8 cellular contexts compared by ENCODE assay signal in genomic region chr22:37021710-37022482, GRCh38. TPM values are rescaled to one million over a fixed set of nuclear protein-coding genes. Genes with fewer than 3 reads are reported as not detected.
DNase-seq lines count a peak whose midpoint lies in the region; ATAC-seq and TF ChIP-seq lines count a peak whose summit lies in the region.

No MANE protein-coding gene starts in this region.

- TF ChIP-seq CTCF in GM12873 (IDR thresholded peaks at IDR 0.05; ENCODE audit: insufficient read depth, low read depth, low read length, missing control alignments) (peak; percentile 97), Peyer's patch (IDR thresholded peaks at IDR 0.05) (peak; percentile 50 to 75 (median 69)), heart right ventricle (IDR thresholded peaks at IDR 0.05) (peak; percentile 52 to 85 (median 66)), spleen (IDR thresholded peaks at IDR 0.05 in 8 of 11, conservative IDR thresholded peaks at IDR 0.05 in 3 of 11) (peak in 10 of 11 experiments; percentile 37 to 86 (median 74))

- H3K36me3 ChIP-seq in Peyer's patch, result peaks cover 0 to 15% (median 0%) of the 10 kb centered on the region in 3 donors
- H3K36me3 ChIP-seq in heart right ventricle, result peaks cover 0 to 28% (median 8%) of the 10 kb centered on the region in 9 donors
- H3K36me3 ChIP-seq in spleen, result peaks cover 0 to 32% (median 6%) of the 10 kb centered on the region in 6 donors

- intact Hi-C loops in heart right ventricle (cut with DNase I) (no loop called here), spleen (cut with DNase I; ENCODE audit: low total_unique reads) (no loop called here)

- H3K27me3 ChIP-seq in Peyer's patch (no peaks in the 10 kb centered on the region), heart right ventricle (no peaks in the 10 kb centered on the region), spleen (replicated peaks in 1 of 7) (peaks cover 0 to 6% (median 0%) of the 10 kb centered on the region in 7 donors)

- H3K4me1 ChIP-seq in Peyer's patch, result peaks cover 0 to 60% (median 12%) of the 10 kb centered on the region in 4 donors
- H3K4me1 ChIP-seq in heart right ventricle, result peaks cover 20 to 74% (median 57%) of the 10 kb centered on the region in 9 donors
- H3K4me1 ChIP-seq in spleen, result peaks cover 5 to 64% (median 43%) of the 10 kb centered on the region in 6 donors

- H3K27ac ChIP-seq in Peyer's patch, result peak overlapping the region in 3 of 4 donors; percentile 94 to 99 (median 95)
- peak overlapping the region in 6 of 10 donors; percentile 5 to 64 (median 15) for H3K27ac ChIP-seq in heart right ventricle
- no peak overlapping the region for H3K27ac ChIP-seq in spleen

- TF ChIP-seq POLR2A in Peyer's patch (IDR thresholded peaks at IDR 0.05) (no peak), spleen (IDR thresholded peaks at IDR 0.05) (no peak)

- DNase-seq in Peyer's patch (peak; percentile 56 to 84 (median 77)), heart right ventricle (no peak), spleen (peak; percentile 89), ureter (ENCODE audit: low spot score) (no peak), GF-D8 (lab: John Stamatoyannopoulos, UW) (no peak)
- DNase-seq in activated gamma-delta T cell treated with anti-CD3 and anti-CD28 coated beads, Interleukin-2, amount 50 U/mL, for 16 hours (ENCODE audit: low read depth), result peak; percentile 19

- 70 to 75% methylated on average over 13 of the region's 13 CpGs for WGBS in heart right ventricle, 2 donors
- 63 to 72% (median 70%) methylated on average over 13 of the region's 13 CpGs for WGBS in spleen, 5 donors

- ATAC-seq in heart right ventricle, result no peak
- ATAC-seq in HG03469 (IDR thresholded peaks at IDR 0.05; ENCODE audit: unreplicated experiment), result no peak

- H3K9me3 ChIP-seq in Peyer's patch (no peaks in the 10 kb centered on the region), heart right ventricle (no peaks in the 10 kb centered on the region), spleen (no peaks in the 10 kb centered on the region)

- H3K4me3 ChIP-seq in Peyer's patch (peak overlapping the region in 1 of 4 donors; percentile 12), heart right ventricle (no peak overlapping the region), spleen (no peak overlapping the region)

RNA-seq across cellular contexts. Expression of gene MPST, which starts 2.4 kb away (rescaled TPM):
- total RNA-seq in Peyer's patch, result 100 to 1,000 TPM; 128 to 498 (median 394) TPM
- 10 to 100 TPM; 27.1 to 81.2 (median 42.0) TPM for total RNA-seq in heart right ventricle
- polyA plus RNA-seq in heart right ventricle, result 100 to 1,000 TPM; 160 to 192 TPM
- total RNA-seq in spleen, result 10 to 100 TPM; 13.9 to 44.8 (median 20.6) TPM
- polyA plus RNA-seq in spleen, result 10 to 100 TPM; 24.5 to 40.3 (median 37.5) TPM
- total RNA-seq in ureter, result 42.7 TPM

RNA-seq across cellular contexts. Expression of gene TST, which starts 2.6 kb away (rescaled TPM):
- 100 to 1,000 TPM in 3 of 4 donors, 10 to 100 TPM in 1; 93.3 to 485 (median 249) TPM for total RNA-seq in Peyer's patch
- total RNA-seq in heart right ventricle, result 10 to 100 TPM; 34.1 to 87.4 (median 44.5) TPM
- 10 to 100 TPM; 72.5 to 74.8 TPM for polyA plus RNA-seq in heart right ventricle
- total RNA-seq in spleen, result 10 to 100 TPM; 10.3 to 27.1 (median 12.3) TPM
- 10 to 100 TPM; 10.8 to 21.0 (median 16.2) TPM for polyA plus RNA-seq in spleen
- 53.4 TPM for total RNA-seq in ureter

RNA-seq across cellular contexts. Expression of gene KCTD17, which starts 29.6 kb away (rescaled TPM):
- 10 to 100 TPM in 3 of 4 donors, 1 to 10 TPM in 1; 9.5 to 30.5 (median 13.5) TPM for total RNA-seq in Peyer's patch
- total RNA-seq in heart right ventricle, result 10 to 100 TPM in 7 of 10 donors, 1 to 10 TPM in 3; 6.9 to 49.2 (median 13.8) TPM
- 10 to 100 TPM; 17.6 to 17.8 TPM for polyA plus RNA-seq in heart right ventricle
- 10 to 100 TPM; 13.5 to 21.5 (median 17.9) TPM for total RNA-seq in spleen
- polyA plus RNA-seq in spleen, result 10 to 100 TPM; 10.7 to 27.5 (median 13.0) TPM
- 37.2 TPM for total RNA-seq in ureter

Comparison
In these comparisons a context has a peak if more than half of its experiments do, and no peak if none do; other contexts are left out.
1. DNase-seq: peak in Peyer's patch (3 of 3), activated gamma-delta T cell treated with anti-CD3 and anti-CD28 coated beads, Interleukin-2, amount 50 U/mL, for 16 hours (single experiment) and spleen (single experiment); none in heart right ventricle (0 of 2), ureter (single experiment) and GF-D8 (single experiment).
2. H3K27ac ChIP-seq: peak in Peyer's patch (3 of 4) and heart right ventricle (6 of 10); none in spleen (0 of 8).
3. Peak in every context shown above with its lines, with median percentiles within 50 percentile points of each other: CTCF ChIP-seq.